ENCODE assay signal across 9 cellular contexts in the genomic region with DNA sequence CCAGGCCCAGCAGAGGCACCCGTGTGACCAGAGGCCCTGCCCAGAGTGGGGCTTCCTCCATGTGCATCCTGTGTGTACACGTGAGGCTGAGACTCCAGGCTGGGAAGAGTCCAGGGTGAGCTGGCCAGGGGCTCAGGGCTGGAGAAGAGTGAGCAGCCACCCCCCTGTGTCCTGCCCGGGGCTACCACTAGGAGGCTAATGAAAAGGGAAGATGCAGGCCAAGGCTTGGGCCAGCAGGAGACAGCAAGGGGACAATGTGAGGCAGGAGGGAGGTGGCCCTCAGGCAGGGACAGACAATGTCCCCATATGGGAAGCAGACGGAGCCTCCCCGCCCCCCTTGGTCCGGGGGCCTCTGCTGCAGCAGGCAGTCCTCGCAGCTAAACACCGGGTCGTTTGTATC.
DNase-seq lines count a peak whose midpoint lies in the region; ATAC-seq and TF ChIP-seq lines count a peak whose summit lies in the region.
"Had no signal": no experiment of that assay in that cellular context is flagged by ENCODE, and none has a peak within 500 bp of the region (broad histone marks: within the 10 kb centered on the region; RNA-seq: fewer than 3 reads in every experiment).

No MANE protein-coding gene starts in this region.

- TF ChIP-seq CTCF in A673 (conservative IDR thresholded peaks at IDR 0.05; ENCODE audit: low read depth, low read length): peak; percentile 55
- TF ChIP-seq CTCF in GM12864 (IDR thresholded peaks at IDR 0.05; ENCODE audit: low read depth, low read length, missing control alignments): peak; percentile 52
- no peak; the same call in 1 of the 2 replicates for TF ChIP-seq CTCF in Panc1 (IDR thresholded peaks at IDR 0.05)
- peak; percentile 44 for TF ChIP-seq CTCF in foreskin keratinocyte (conservative IDR thresholded peaks at IDR 0.05)

- intact Hi-C loops in A673 (cut with micrococcal nuclease; ENCODE audit: unreplicated experiment): no loop called here
- intact Hi-C loops in Panc1 (cut with micrococcal nuclease; ENCODE audit: unreplicated experiment): no loop called here

- DNase-seq in A673 (ENCODE audit: low spot score) (no peak), GM12864 (ENCODE audit: low read depth) (no peak), Panc1 (ENCODE audit: low read depth, low spot score) (no peak), foreskin keratinocyte (no peak), ureter (ENCODE audit: low spot score) (no peak), germinal center (ENCODE audit: low spot score) (no peak), AG08396 (ENCODE audit: low spot score) (no peak)
- DNase-seq: activated CD8-positive, alpha-beta memory T cell treated with anti-CD3 and anti-CD28 coated beads for 24 hours had no signal

- no peaks in the 10 kb centered on the region for H3K4me1 ChIP-seq in A673 (ENCODE audit: insufficient read depth, low read length, poor library complexity, severe bottlenecking)
- no peaks in the 10 kb centered on the region for H3K4me1 ChIP-seq in Panc1 (ENCODE audit: control insufficient read depth, insufficient read depth, low read length)
- H3K4me1 ChIP-seq in foreskin keratinocyte: no peaks in the 10 kb centered on the region

- in situ Hi-C loops in Panc1 (cut with HindIII; ENCODE audit: low pct_unique_long_range_greater_than_20kb, low sequenced_read_pairs): no loop called here

- ATAC-seq in Panc1: peak; percentile 84
- peak; percentile 51 for ATAC-seq in foreskin keratinocyte
- ATAC-seq in GM21619 (IDR thresholded peaks at IDR 0.05; ENCODE audit: unreplicated experiment): no peak

- no peaks in the 10 kb centered on the region for H3K9me3 ChIP-seq in A673 (ENCODE audit: low read depth, low read length, poor library complexity, severe bottlenecking)
- no peaks in the 10 kb centered on the region for H3K9me3 ChIP-seq in Panc1 (ENCODE audit: control insufficient read depth, insufficient read depth, low read depth, low read length)

- POLR2A ChIA-PET in A673 (lab: Charles Lee; ENCODE audit: low non-redundant PET): no interaction called here
- POLR2A ChIA-PET in Panc1 (lab: Charles Lee): no interaction called here

- no TSS peak for BruUV-seq in A673 (replicated peaks; lab: Mats Ljungman, UMichigan)
- no TSS peak for BruUV-seq in Panc1 (replicated peaks; lab: Mats Ljungman, UMichigan)

- no peaks in the 10 kb centered on the region for H3K36me3 ChIP-seq in A673 (ENCODE audit: insufficient read depth, low read length, poor library complexity, severe bottlenecking)
- no peaks in the 10 kb centered on the region for H3K36me3 ChIP-seq in Panc1 (ENCODE audit: control insufficient read depth, insufficient read depth, low read length)

- H3K27ac ChIP-seq in A673 (ENCODE audit: low read depth, low read length, poor library complexity, severe bottlenecking) (no peak overlapping the region), Panc1 (ENCODE audit: low read length) (no peak overlapping the region), foreskin keratinocyte (no peak overlapping the region)

- CTCF ChIA-PET in A673 (lab: Charles Lee) (interaction anchor here (1.2 kb wide), 1 partner anchor 240 kb away, joined by 3 read pairs; no protein-coding TSS in a partner anchor), Panc1 (lab: Charles Lee) (interaction anchor here (0.6 kb wide), 1 partner anchor 142 kb away, joined by 3 read pairs; no protein-coding TSS in a partner anchor)

- H3K27me3 ChIP-seq in A673 (replicated peaks; ENCODE audit: insufficient read depth, low read depth, low read length, poor library complexity): peaks cover 16% of the 10 kb centered on the region
- peaks cover 3% of the 10 kb centered on the region for H3K27me3 ChIP-seq in Panc1 (ENCODE audit: control insufficient read depth, insufficient read depth, low read length)
- peaks cover 84% of the 10 kb centered on the region for H3K27me3 ChIP-seq in foreskin keratinocyte

- H3K4me3 ChIP-seq in A673 (ENCODE audit: low read depth, low read length, poor library complexity, severe bottlenecking) (no peak overlapping the region), GM12864 (ENCODE audit: low read depth, low read length) (no peak overlapping the region), Panc1 (ENCODE audit: low read depth in 2 of 2, low read length in 2 of 2) (no peak overlapping the region)
